ENCODE assay signal across 17 cellular contexts in the genomic region with DNA sequence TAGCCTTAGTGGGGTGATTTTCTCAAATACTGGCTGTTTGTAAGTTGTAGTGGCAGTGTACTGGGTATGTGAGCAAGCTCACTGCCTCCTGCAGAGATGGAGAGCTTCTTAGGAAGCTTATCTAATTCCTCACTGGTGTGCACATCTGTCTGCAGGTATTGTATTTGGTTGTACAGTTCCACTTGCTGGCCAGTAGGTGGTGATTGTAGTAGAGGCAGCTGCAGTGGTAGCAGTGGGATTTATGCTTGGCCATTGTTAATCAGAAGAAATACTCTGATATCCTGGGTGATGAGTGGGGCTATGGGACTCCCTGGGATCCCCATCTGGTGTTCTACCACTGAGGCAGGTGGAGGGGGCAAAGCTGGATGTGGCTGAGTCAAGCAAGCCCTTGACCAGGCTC.
DNase-seq lines count a peak whose midpoint lies in the region; ATAC-seq, FAIRE-seq and TF ChIP-seq lines count a peak whose summit lies in the region.
"Had no signal": no experiment of that assay in that cellular context is flagged by ENCODE, and none has a peak within 500 bp of the region (broad histone marks: within the 10 kb centered on the region; RNA-seq: fewer than 3 reads in every experiment).

No MANE protein-coding gene starts in this region.

- no peaks in the 10 kb centered on the region for H3K36me3 ChIP-seq in PC-9 (ENCODE audit: low read depth)
- no peaks in the 10 kb centered on the region for H3K36me3 ChIP-seq in CD4-positive, alpha-beta memory T cell (ENCODE audit: insufficient read depth, low read length)

- H3K27me3 Mint-ChIP-seq in glutamatergic neuron (ENCODE audit: unreplicated experiment) = no peaks in the 10 kb centered on the region
- H3K27me3 Mint-ChIP-seq in CD4-positive, alpha-beta memory T cell = no peaks in the 10 kb centered on the region
- H3K27me3 Mint-ChIP-seq: activated B cell treated with CpG ODN at 0.5 μM for 24 hours; activated naive CD8-positive, alpha-beta T cell treated with anti-CD3 and anti-CD28 coated beads, Interleukin-2, amount 10 ng/mL, durations not matched to agents 7 days and 5 days; IgD-negative memory B cell had no signal

- H3K4me3 Mint-ChIP-seq in glutamatergic neuron (ENCODE audit: unreplicated experiment) = no peak overlapping the region
- H3K4me3 Mint-ChIP-seq in CD4-positive, alpha-beta memory T cell = no peak overlapping the region
- H3K4me3 Mint-ChIP-seq: activated B cell treated with CpG ODN at 0.5 μM for 24 hours; activated naive CD8-positive, alpha-beta T cell treated with anti-CD3 and anti-CD28 coated beads, Interleukin-2, amount 10 ng/mL, durations not matched to agents 7 days and 5 days; IgD-negative memory B cell had no signal

- 0 out of 2 replicates have a peak, but pooled peaks cover 4% of the 10 kb centered on the region for H3K9me3 ChIP-seq in PC-9 (ENCODE audit: insufficient read depth, low read depth)
- H3K9me3 ChIP-seq in CD4-positive, alpha-beta memory T cell (ENCODE audit: control insufficient read depth in 1 of 2, low read length in 2 of 2) = no peaks in the 10 kb centered on the region

- no peak overlapping the region for H2AFZ ChIP-seq in PC-9

- no TSS peak for BruUV-seq in PC-9 (replicated peaks; lab: Mats Ljungman, UMichigan)

- H3K4me2 ChIP-seq in PC-9 = no peak overlapping the region

- H3K4me3 ChIP-seq in PC-9 = no peak overlapping the region
- H3K4me3 ChIP-seq in CD4-positive, alpha-beta memory T cell (ENCODE audit: low read length in 2 of 2) = no peak overlapping the region

- no peaks in the 10 kb centered on the region for H3K36me3 Mint-ChIP-seq in glutamatergic neuron (ENCODE audit: unreplicated experiment)
- no peaks in the 10 kb centered on the region for H3K36me3 Mint-ChIP-seq in CD4-positive, alpha-beta memory T cell
- H3K36me3 Mint-ChIP-seq: activated naive CD8-positive, alpha-beta T cell treated with anti-CD3 and anti-CD28 coated beads, Interleukin-2, amount 10 ng/mL, durations not matched to agents 7 days and 5 days; IgD-negative memory B cell had no signal

- H4K20me1 ChIP-seq in PC-9 (ENCODE audit: insufficient read depth) = no peaks in the 10 kb centered on the region

- H3K4me1 Mint-ChIP-seq in glutamatergic neuron (ENCODE audit: low read depth, unreplicated experiment) = no peaks in the 10 kb centered on the region
- H3K4me1 Mint-ChIP-seq in CD4-positive, alpha-beta memory T cell = no peaks in the 10 kb centered on the region
- H3K4me1 Mint-ChIP-seq: activated B cell treated with CpG ODN at 0.5 μM for 24 hours; activated naive CD8-positive, alpha-beta T cell treated with anti-CD3 and anti-CD28 coated beads, Interleukin-2, amount 10 ng/mL, durations not matched to agents 7 days and 5 days; IgD-negative memory B cell had no signal

- TF ChIP-seq CTCF in PC-9 (conservative IDR thresholded peaks at IDR 0.05) (peak; percentile 51), glutamatergic neuron (IDR thresholded peaks at IDR 0.05; ENCODE audit: partially characterized antibody, unreplicated experiment) (peak; percentile 22), D721Med (IDR thresholded peaks at IDR 0.05; ENCODE audit: insufficient read depth, missing control alignments) (no peak)

- POLR2A ChIA-PET in PC-9 (lab: Charles Lee; ENCODE audit: unreplicated experiment) = no interaction called here
- POLR2A ChIA-PET in CD4-positive, alpha-beta memory T cell (lab: Charles Lee; ENCODE audit: partially characterized antibody) = no interaction called here

- no peak overlapping the region for H3K27ac ChIP-seq in PC-9
- no peak overlapping the region for H3K27ac ChIP-seq in CD4-positive, alpha-beta memory T cell (ENCODE audit: low read depth, low read length)

- ATAC-seq in GM18867 (IDR thresholded peaks at IDR 0.05; ENCODE audit: unreplicated experiment) = peak; percentile 61
- ATAC-seq in HG03045 (IDR thresholded peaks at IDR 0.05; ENCODE audit: unreplicated experiment) = no peak
- ATAC-seq: HCT116 had no signal

- peaks cover 5% of the 10 kb centered on the region for H3K9me3 Mint-ChIP-seq in glutamatergic neuron (ENCODE audit: unreplicated experiment)
- peaks cover 6 to 46% (median 24%) of the 10 kb centered on the region in 8 donors for H3K9me3 Mint-ChIP-seq in CD4-positive, alpha-beta memory T cell

- H3F3A ChIP-seq in PC-9 (ENCODE audit: insufficient read depth, low read depth) = no peaks in the 10 kb centered on the region

- no peaks in the 10 kb centered on the region for H3K27me3 ChIP-seq in PC-9 (ENCODE audit: insufficient read depth, low read depth)
- H3K27me3 ChIP-seq in CD4-positive, alpha-beta memory T cell (ENCODE audit: insufficient read depth, low read length) = no peaks in the 10 kb centered on the region

- no peaks in the 10 kb centered on the region for H3K4me1 ChIP-seq in PC-9 (replicated peaks; ENCODE audit: insufficient read depth)
- H3K4me1 ChIP-seq in CD4-positive, alpha-beta memory T cell (ENCODE audit: insufficient read depth, low read length) = no peaks in the 10 kb centered on the region

- no peak for FAIRE-seq in D721Med (lab: Jason Lieb, UNC)

- CTCF ChIA-PET in PC-9 (lab: Charles Lee) = no interaction called here
- CTCF ChIA-PET in CD4-positive, alpha-beta memory T cell (lab: Charles Lee; ENCODE audit: partially characterized antibody) = no interaction called here

- no peaks in the 10 kb centered on the region for H3K79me2 ChIP-seq in PC-9 (ENCODE audit: low read depth)

- no peaks in the 10 kb centered on the region for H3K9me2 ChIP-seq in PC-9 (ENCODE audit: insufficient read depth)

- in situ Hi-C loops in ACHN (cut with HindIII; ENCODE audit: low pct_ligation_motif_present, low pct_unique_long_range_greater_than_20kb, low sequenced_read_pairs) = no loop called here

- intact Hi-C loops in PC-9 (cut with micrococcal nuclease; ENCODE audit: unreplicated experiment) = no loop called here
- intact Hi-C loops in CD4-positive, alpha-beta memory T cell (cut with micrococcal nuclease) = no loop called here

- H3K27ac Mint-ChIP-seq in glutamatergic neuron (ENCODE audit: unreplicated experiment) = no peak overlapping the region
- no peak overlapping the region for H3K27ac Mint-ChIP-seq in CD4-positive, alpha-beta memory T cell
- H3K27ac Mint-ChIP-seq: activated B cell treated with CpG ODN at 0.5 μM for 24 hours; activated naive CD8-positive, alpha-beta T cell treated with anti-CD3 and anti-CD28 coated beads, Interleukin-2, amount 10 ng/mL, durations not matched to agents 7 days and 5 days; IgD-negative memory B cell had no signal

- DNase-seq in ACHN = peak; percentile 4
- no peak for DNase-seq in PC-9
- no peak for DNase-seq in glutamatergic neuron
- DNase-seq in D721Med (ENCODE audit: insufficient read length, low spot score) = no peak
- DNase-seq in NCI-H345 (lab: John Stamatoyannopoulos, UW) = no peak
- no peak for DNase-seq in CD4-positive, alpha-beta memory T cell
- DNase-seq: activated B cell treated with CpG ODN at 0.5 μM for 24 hours; activated CD8-positive, alpha-beta memory T cell treated with anti-CD3 and anti-CD28 coated beads, Interleukin-2, amount 50 U/mL, for 4 hours; activated naive CD8-positive, alpha-beta T cell treated with anti-CD3 and anti-CD28 coated beads, Interleukin-2, amount 10 ng/mL, durations not matched to agents 7 days and 5 days; DMS79 treated with DMSO at 0.1 percent for 48 hours; NCI-H2081; NCI-H82; trophoblast cell had no signal
